Comparison of ENCODE assay signal across 26 cellular contexts in genomic region chr10:49058341-49059255, GRCh38. TPM values are rescaled to one million over a fixed set of nuclear protein-coding genes. Genes with fewer than 3 reads are reported as not detected.
DNase-seq lines count a peak whose midpoint lies in the region; ATAC-seq and TF ChIP-seq lines count a peak whose summit lies in the region.
"Had no signal": no experiment of that assay in that cellular context is flagged by ENCODE, and none has a peak within 500 bp of the region (broad histone marks: within the 10 kb centered on the region; RNA-seq: fewer than 3 reads in every experiment).

No MANE protein-coding gene starts in this region.

- no peak overlapping the region for H3K4me3 ChIP-seq in ascending aorta
- H3K4me3 ChIP-seq in fibroblast of mammary gland (ENCODE audit: control insufficient read depth, low read depth, low read length), result no peak overlapping the region
- no peak overlapping the region for H3K4me3 ChIP-seq in lung
- H3K4me3 ChIP-seq in upper lobe of right lung, result no peak overlapping the region
- H3K4me3 ChIP-seq: cardiac muscle cell, GM12878, pancreas, right lobe of liver, SK-N-MC had no signal

- peak overlapping the region; percentile 19 to 45 for H3K27ac ChIP-seq in ascending aorta
- H3K27ac ChIP-seq in lung (ENCODE audit: low read depth in 1 of 2, low read length in 1 of 2), result no peak overlapping the region
- no peak overlapping the region for H3K27ac ChIP-seq in upper lobe of right lung
- H3K27ac ChIP-seq: cardiac muscle cell, KMS-11, pancreas, right lobe of liver, SK-N-MC, WERI-Rb-1 had no signal

- WGBS in lung, 2 donors, result 72 to 83% methylated on average over 9 of the region's 9 CpGs

- no peak overlapping the region for H3K27ac Mint-ChIP-seq in stimulated activated naive CD8-positive, alpha-beta T cell treated with anti-CD3 and anti-CD28 coated beads, Interleukin-15, amount 100 ng/mL, for 72 hours
- H3K27ac Mint-ChIP-seq: activated CD8-positive, alpha-beta T cell treated with anti-CD3 and anti-CD28 coated beads for 36 hours; CD8-positive, alpha-beta T cell; naive B cell; T-helper 17 cell had no signal

- peaks cover 20 to 28% of the 10 kb centered on the region in 2 donors for H3K9me3 Mint-ChIP-seq in stimulated activated naive CD8-positive, alpha-beta T cell treated with anti-CD3 and anti-CD28 coated beads, Interleukin-15, amount 100 ng/mL, for 72 hours

- no peak overlapping the region for H3K4me3 Mint-ChIP-seq in stimulated activated naive CD8-positive, alpha-beta T cell treated with anti-CD3 and anti-CD28 coated beads, Interleukin-15, amount 100 ng/mL, for 72 hours
- H3K4me3 Mint-ChIP-seq: activated CD8-positive, alpha-beta T cell treated with anti-CD3 and anti-CD28 coated beads for 36 hours; CD8-positive, alpha-beta T cell; naive B cell; T-helper 17 cell had no signal

- ATAC-seq in lung (ENCODE audit: insufficient read depth, low FRiP score) (no peak), upper lobe of right lung (peak; percentile 21)
- no peak for ATAC-seq in stimulated activated naive CD8-positive, alpha-beta T cell treated with anti-CD3 and anti-CD28 coated beads, Interleukin-15, amount 100 ng/mL, for 72 hours
- ATAC-seq: activated CD8-positive, alpha-beta T cell treated with anti-CD3 and anti-CD28 coated beads for 36 hours; CD8-positive, alpha-beta T cell; GM12878; right lobe of liver; T-helper 17 cell had no signal

- H3K27me3 ChIP-seq in ascending aorta (no peaks in the 10 kb centered on the region), lung (ENCODE audit: control insufficient read depth, insufficient read depth) (no peaks in the 10 kb centered on the region), upper lobe of right lung (no peaks in the 10 kb centered on the region)
- H3K27me3 ChIP-seq: cardiac muscle cell, pancreas, right lobe of liver had no signal

- DNase-seq in ascending aorta (ENCODE audit: low spot score in 2 of 2), result peak in 1 of 2 donors; percentile 62
- peak; percentile 50 for DNase-seq in fibroblast of mammary gland (ENCODE audit: low read depth)
- DNase-seq in lung (ENCODE audit: low spot score), result peak; percentile 27
- DNase-seq in upper lobe of right lung, result no peak
- no peak for DNase-seq in activated CD4-positive, CD25-positive, alpha-beta regulatory T cell treated with anti-CD3 and anti-CD28 coated beads, Interleukin-2, amount 50 U/mL, for 72 hours
- DNase-seq in middle frontal gyrus (ENCODE audit: extremely low spot score, low spot score), result no peak
- DNase-seq in stimulated activated naive CD8-positive, alpha-beta T cell treated with anti-CD3 and anti-CD28 coated beads, Interleukin-15, amount 100 ng/mL, for 72 hours, result no peak
- DNase-seq: activated CD8-positive, alpha-beta T cell treated with anti-CD3 and anti-CD28 coated beads for 36 hours; activated effector memory CD4-positive, alpha-beta T cell treated with anti-CD3 and anti-CD28 coated beads, Interleukin-2, amount 50 U/mL, for 16 hours; activated T-cell treated with anti-CD3 and anti-CD28 coated beads for 4 hours; mesendoderm; MV-4-11; naive B cell; NCI-H1694; NCI-H526 treated with DMSO at 0.1 percent for 48 hours; pancreas; right lobe of liver; stimulated activated CD4-positive, alpha-beta T cell treated with anti-CD3 and anti-CD28 coated beads, Interleukin-15, amount 100 ng/mL, for 24 hours; T-helper 17 cell; WERI-Rb-1 had no signal

- TF ChIP-seq CTCF in ascending aorta (IDR thresholded peaks at IDR 0.05) (no peak), fibroblast of mammary gland (conservative IDR thresholded peaks at IDR 0.05; ENCODE audit: control insufficient read depth, insufficient read depth, low read depth, low read length) (no peak), lung (IDR thresholded peaks at IDR 0.05; ENCODE audit: control extremely low read depth, extremely low read depth) (no peak), upper lobe of right lung (IDR thresholded peaks at IDR 0.05) (no peak)

- H3K9me3 ChIP-seq in ascending aorta, result peaks cover 0 to 9% of the 10 kb centered on the region in 2 donors
- peaks cover 4 to 5% of the 10 kb centered on the region in 2 donors for H3K9me3 ChIP-seq in lung (ENCODE audit: control insufficient read depth in 2 of 2, insufficient read depth in 1 of 2, low read length in 1 of 2)
- peaks cover 6% of the 10 kb centered on the region for H3K9me3 ChIP-seq in upper lobe of right lung
- H3K9me3 ChIP-seq: pancreas, right lobe of liver had no signal

- H3K36me3 ChIP-seq in ascending aorta (peaks cover 4 to 6% of the 10 kb centered on the region in 2 donors), lung (ENCODE audit: control insufficient read depth in 2 of 2, insufficient read depth in 2 of 2, low read length in 2 of 2) (peaks cover 0 to 3% of the 10 kb centered on the region in 2 donors), upper lobe of right lung (no peaks in the 10 kb centered on the region)
- H3K36me3 ChIP-seq: cardiac muscle cell, pancreas, right lobe of liver, WERI-Rb-1 had no signal

- H3K4me1 ChIP-seq in ascending aorta, result peaks cover 3 to 20% of the 10 kb centered on the region in 2 donors
- H3K4me1 ChIP-seq in lung (ENCODE audit: control insufficient read depth in 2 of 2, insufficient read depth in 2 of 2, low read length in 2 of 2), result peaks cover 9% of the 10 kb centered on the region in 2 donors
- no peaks in the 10 kb centered on the region for H3K4me1 ChIP-seq in upper lobe of right lung
- H3K4me1 ChIP-seq: pancreas had no signal

- intact Hi-C loops in ascending aorta (cut with DNase I) (no loop called here), upper lobe of right lung (cut with DNase I) (no loop called here)

- peaks cover 25% of the 10 kb centered on the region for H3K27me3 Mint-ChIP-seq in stimulated activated naive CD8-positive, alpha-beta T cell treated with anti-CD3 and anti-CD28 coated beads, Interleukin-15, amount 100 ng/mL, for 72 hours

- H3K4me1 Mint-ChIP-seq in stimulated activated naive CD8-positive, alpha-beta T cell treated with anti-CD3 and anti-CD28 coated beads, Interleukin-15, amount 100 ng/mL, for 72 hours, result no peaks in the 10 kb centered on the region
- H3K4me1 Mint-ChIP-seq: naive B cell, T-helper 17 cell had no signal

RNA-seq across cellular contexts. Expression of gene VSTM4, which starts 56.7 kb away (rescaled TPM):
- total RNA-seq in ascending aorta, result 17.7 TPM
- total RNA-seq in lung, result 10 to 100 TPM; 10.9 to 49.4 TPM
- 1 to 10 TPM; 2.9 to 3.4 TPM for polyA plus RNA-seq in lung
- 19.5 TPM for total RNA-seq in upper lobe of right lung
- total RNA-seq: CD8-positive, alpha-beta T cell; GM12878; T-helper 17 cell had no signal
- polyA plus RNA-seq: keratinocyte had no signal

Comparison
In these comparisons a context has a peak if more than half of its experiments do, and no peak if none do; other contexts are left out.
1. DNase-seq: peak in fibroblast of mammary gland (single experiment) and lung (single experiment); none in upper lobe of right lung (single experiment), activated CD4-positive, CD25-positive, alpha-beta regulatory T cell treated with anti-CD3 and anti-CD28 coated beads, Interleukin-2, amount 50 U/mL, for 72 hours (single experiment), middle frontal gyrus (single experiment) and stimulated activated naive CD8-positive, alpha-beta T cell treated with anti-CD3 and anti-CD28 coated beads, Interleukin-15, amount 100 ng/mL, for 72 hours (0 of 2).
2. H3K27ac ChIP-seq: peak in ascending aorta (2 of 2); none in lung (0 of 2) and upper lobe of right lung (single experiment).